In the genomic region with DNA sequence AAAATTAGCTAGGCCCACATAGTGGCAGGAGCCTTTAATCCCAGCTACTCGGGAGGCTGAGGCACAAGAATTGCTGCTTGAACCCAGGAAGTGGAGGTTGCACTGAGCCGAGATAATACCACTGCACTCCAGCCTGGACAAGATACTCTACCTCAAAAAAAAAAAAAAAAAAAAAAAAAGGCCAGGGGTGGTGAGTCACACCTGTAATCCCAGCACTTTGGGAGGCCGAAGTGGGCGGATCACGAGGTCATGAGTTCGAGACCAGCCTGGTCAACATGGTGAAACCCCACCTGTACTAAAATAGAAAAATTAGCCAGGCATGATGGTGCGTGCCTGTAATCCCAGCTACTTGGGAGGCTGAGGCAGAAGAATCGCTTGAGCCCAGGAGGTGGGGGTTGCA, we compare ENCODE assay signal across 1 cellular context. TPM values are rescaled to one million over a fixed set of nuclear protein-coding genes. Genes with fewer than 3 reads are reported as not detected.
"Had no signal": no experiment of that assay in that cellular context is flagged by ENCODE, and none has a peak within 500 bp of the region (broad histone marks: within the 10 kb centered on the region; RNA-seq: fewer than 3 reads in every experiment).

No MANE protein-coding gene starts in this region.

RNA-seq across cellular contexts. Expression of gene PIERCE2, which starts 8.2 kb away (rescaled TPM):
- total RNA-seq: vagina had no signal
